17 cellular contexts compared by ENCODE assay signal in the genomic region with DNA sequence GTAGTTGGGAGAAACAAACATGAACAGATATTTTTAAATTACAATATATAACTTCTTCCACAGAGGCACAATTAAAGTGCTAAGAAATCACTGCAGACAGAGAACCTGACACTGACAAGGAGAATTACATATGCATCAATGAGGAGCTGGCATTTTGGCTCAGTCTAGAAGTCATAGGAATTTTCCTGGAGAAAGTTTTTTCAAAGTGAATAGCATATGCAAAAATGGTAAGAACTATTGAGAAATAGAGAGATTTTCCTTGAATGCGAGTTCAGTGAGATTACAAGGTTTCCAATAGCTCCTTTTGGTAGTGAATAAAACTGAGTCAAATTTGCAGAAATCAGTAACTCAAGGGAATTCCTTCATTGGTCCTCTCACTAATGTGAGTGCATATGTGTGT.
"Had no signal": no experiment of that assay in that cellular context is flagged by ENCODE, and none has a peak within 500 bp of the region (broad histone marks: within the 10 kb centered on the region; RNA-seq: fewer than 3 reads in every experiment).

No MANE protein-coding gene starts in this region.

- DNase-seq: activated CD4-positive, alpha-beta T cell treated with anti-CD3 and anti-CD28 coated beads, Interleukin-2, amount 10 ng/mL, durations not matched to agents 7 days and 5 days; activated gamma-delta T cell; activated T-cell treated with anti-CD3 and anti-CD28 coated beads, Interleukin-2, amount 50 U/mL, for 72 hours; colonic mucosa; endodermal cell; foreskin keratinocyte; left ventricle myocardium inferior; mammary epithelial cell; midbrain; nephron progenitor cell; SK-N-SH; stimulated activated CD4-positive, alpha-beta T cell treated with anti-CD3 and anti-CD28 coated beads, Interleukin-4, amount 100 ng/mL, for 24 hours; T1000; upper lobe of left lung had no signal

- H3K9me3 Mint-ChIP-seq: activated CD4-positive, alpha-beta T cell treated with anti-CD3 and anti-CD28 coated beads, Interleukin-2, amount 10 ng/mL, durations not matched to agents 7 days and 5 days; endodermal cell; nephron progenitor cell had no signal

- H3K4me3 Mint-ChIP-seq: activated CD4-positive, alpha-beta T cell treated with anti-CD3 and anti-CD28 coated beads, Interleukin-2, amount 10 ng/mL, durations not matched to agents 7 days and 5 days; activated naive CD8-positive, alpha-beta T cell; activated T-cell treated with anti-CD3 and anti-CD28 coated beads, Interleukin-2, amount 50 U/mL, for 72 hours; central memory CD8-positive, alpha-beta T cell; endodermal cell; nephron progenitor cell; stimulated activated effector memory CD8-positive, alpha-beta T cell treated with anti-CD3 and anti-CD28 coated beads, Interleukin-12 subunit alpha, Interleukin-12 subunit beta, amount 100 ng/mL, for 72 hours had no signal

- H3K4me1 Mint-ChIP-seq: central memory CD8-positive, alpha-beta T cell; stimulated activated effector memory CD8-positive, alpha-beta T cell treated with anti-CD3 and anti-CD28 coated beads, Interleukin-12 subunit alpha, Interleukin-12 subunit beta, amount 100 ng/mL, for 72 hours had no signal

- H3K27me3 Mint-ChIP-seq: activated CD4-positive, alpha-beta T cell treated with anti-CD3 and anti-CD28 coated beads, Interleukin-2, amount 10 ng/mL, durations not matched to agents 7 days and 5 days; activated naive CD8-positive, alpha-beta T cell; central memory CD8-positive, alpha-beta T cell had no signal

- H3K27ac Mint-ChIP-seq: activated CD4-positive, alpha-beta T cell treated with anti-CD3 and anti-CD28 coated beads, Interleukin-2, amount 10 ng/mL, durations not matched to agents 7 days and 5 days; activated naive CD8-positive, alpha-beta T cell; activated T-cell treated with anti-CD3 and anti-CD28 coated beads, Interleukin-2, amount 50 U/mL, for 72 hours; endodermal cell; nephron progenitor cell; stimulated activated effector memory CD8-positive, alpha-beta T cell treated with anti-CD3 and anti-CD28 coated beads, Interleukin-12 subunit alpha, Interleukin-12 subunit beta, amount 100 ng/mL, for 72 hours had no signal

- H3K36me3 Mint-ChIP-seq: activated naive CD8-positive, alpha-beta T cell; stimulated activated effector memory CD8-positive, alpha-beta T cell treated with anti-CD3 and anti-CD28 coated beads, Interleukin-12 subunit alpha, Interleukin-12 subunit beta, amount 100 ng/mL, for 72 hours had no signal
